In the genomic region with DNA sequence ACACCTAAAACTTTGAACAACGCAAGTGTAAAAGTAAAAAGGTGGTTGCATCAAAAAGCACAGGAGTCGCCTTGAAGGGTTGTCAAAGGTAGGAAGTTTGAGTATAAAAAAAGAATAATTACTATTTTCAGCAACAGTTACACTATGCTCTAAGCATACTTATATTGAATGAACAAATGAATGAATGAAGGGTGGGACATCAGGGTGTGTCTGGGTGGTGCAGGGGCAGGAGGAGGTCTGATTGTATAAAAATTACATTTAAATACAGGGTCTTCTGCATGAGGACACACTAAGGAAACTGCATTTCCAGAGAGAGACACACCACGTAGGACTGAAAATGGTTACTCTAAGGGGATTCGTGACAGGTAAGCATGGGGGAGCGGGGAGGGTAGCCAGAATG, we compare ENCODE assay signal across 1 cellular context.
TF ChIP-seq lines count a peak whose summit lies in the region.

A gene (plus strand): TSS at position 301 of the 400 bp plus-strand sequence. CDS start 2,765 bp downstream, outside the sequence.

TF ChIP-seq in GM23338, 12 proteins besides CTCF, POLR2A, EP300 and RAD21:
- TF ChIP-seq STAT1 (IDR thresholded peaks at IDR 0.05; ENCODE audit: unreplicated experiment) (no peak), CREB1 (CRISPR knock-in tag; IDR thresholded peaks at IDR 0.05; ENCODE audit: low read depth) (no peak), EZH2phosphoT487 (IDR thresholded peaks at IDR 0.05; ENCODE audit: unreplicated experiment) (no peak), ZNF331 (CRISPR knock-in tag; IDR thresholded peaks at IDR 0.05; ENCODE audit: low read depth) (no peak), NANOG (IDR thresholded peaks at IDR 0.05; ENCODE audit: borderline replicate concordance) (no peak), EZH2 (IDR thresholded peaks at IDR 0.05; ENCODE audit: low read depth, unreplicated experiment) (no peak), POLR2AphosphoS5 (IDR thresholded peaks at IDR 0.05; ENCODE audit: low read depth) (no peak), JUNB (IDR thresholded peaks at IDR 0.05; ENCODE audit: unreplicated experiment) (no peak), ZNF114 (CRISPR knock-in tag; IDR thresholded peaks at IDR 0.05) (no peak)
- TF ChIP-seq, protein P1, sequence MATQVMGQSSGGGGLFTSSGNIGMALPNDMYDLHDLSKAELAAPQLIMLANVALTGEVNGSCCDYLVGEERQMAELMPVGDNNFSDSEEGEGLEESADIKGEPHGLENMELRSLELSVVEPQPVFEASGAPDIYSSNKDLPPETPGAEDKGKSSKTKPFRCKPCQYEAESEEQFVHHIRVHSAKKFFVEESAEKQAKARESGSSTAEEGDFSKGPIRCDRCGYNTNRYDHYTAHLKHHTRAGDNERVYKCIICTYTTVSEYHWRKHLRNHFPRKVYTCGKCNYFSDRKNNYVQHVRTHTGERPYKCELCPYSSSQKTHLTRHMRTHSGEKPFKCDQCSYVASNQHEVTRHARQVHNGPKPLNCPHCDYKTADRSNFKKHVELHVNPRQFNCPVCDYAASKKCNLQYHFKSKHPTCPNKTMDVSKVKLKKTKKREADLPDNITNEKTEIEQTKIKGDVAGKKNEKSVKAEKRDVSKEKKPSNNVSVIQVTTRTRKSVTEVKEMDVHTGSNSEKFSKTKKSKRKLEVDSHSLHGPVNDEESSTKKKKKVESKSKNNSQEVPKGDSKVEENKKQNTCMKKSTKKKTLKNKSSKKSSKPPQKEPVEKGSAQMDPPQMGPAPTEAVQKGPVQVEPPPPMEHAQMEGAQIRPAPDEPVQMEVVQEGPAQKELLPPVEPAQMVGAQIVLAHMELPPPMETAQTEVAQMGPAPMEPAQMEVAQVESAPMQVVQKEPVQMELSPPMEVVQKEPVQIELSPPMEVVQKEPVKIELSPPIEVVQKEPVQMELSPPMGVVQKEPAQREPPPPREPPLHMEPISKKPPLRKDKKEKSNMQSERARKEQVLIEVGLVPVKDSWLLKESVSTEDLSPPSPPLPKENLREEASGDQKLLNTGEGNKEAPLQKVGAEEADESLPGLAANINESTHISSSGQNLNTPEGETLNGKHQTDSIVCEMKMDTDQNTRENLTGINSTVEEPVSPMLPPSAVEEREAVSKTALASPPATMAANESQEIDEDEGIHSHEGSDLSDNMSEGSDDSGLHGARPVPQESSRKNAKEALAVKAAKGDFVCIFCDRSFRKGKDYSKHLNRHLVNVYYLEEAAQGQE (IDR thresholded peaks at IDR 0.05; ENCODE audit: unreplicated experiment), result no peak
- TF ChIP-seq, protein P2, sequence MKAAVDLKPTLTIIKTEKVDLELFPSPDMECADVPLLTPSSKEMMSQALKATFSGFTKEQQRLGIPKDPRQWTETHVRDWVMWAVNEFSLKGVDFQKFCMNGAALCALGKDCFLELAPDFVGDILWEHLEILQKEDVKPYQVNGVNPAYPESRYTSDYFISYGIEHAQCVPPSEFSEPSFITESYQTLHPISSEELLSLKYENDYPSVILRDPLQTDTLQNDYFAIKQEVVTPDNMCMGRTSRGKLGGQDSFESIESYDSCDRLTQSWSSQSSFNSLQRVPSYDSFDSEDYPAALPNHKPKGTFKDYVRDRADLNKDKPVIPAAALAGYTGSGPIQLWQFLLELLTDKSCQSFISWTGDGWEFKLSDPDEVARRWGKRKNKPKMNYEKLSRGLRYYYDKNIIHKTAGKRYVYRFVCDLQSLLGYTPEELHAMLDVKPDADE (IDR thresholded peaks at IDR 0.05), result no peak
- TF ChIP-seq, protein P3, sequence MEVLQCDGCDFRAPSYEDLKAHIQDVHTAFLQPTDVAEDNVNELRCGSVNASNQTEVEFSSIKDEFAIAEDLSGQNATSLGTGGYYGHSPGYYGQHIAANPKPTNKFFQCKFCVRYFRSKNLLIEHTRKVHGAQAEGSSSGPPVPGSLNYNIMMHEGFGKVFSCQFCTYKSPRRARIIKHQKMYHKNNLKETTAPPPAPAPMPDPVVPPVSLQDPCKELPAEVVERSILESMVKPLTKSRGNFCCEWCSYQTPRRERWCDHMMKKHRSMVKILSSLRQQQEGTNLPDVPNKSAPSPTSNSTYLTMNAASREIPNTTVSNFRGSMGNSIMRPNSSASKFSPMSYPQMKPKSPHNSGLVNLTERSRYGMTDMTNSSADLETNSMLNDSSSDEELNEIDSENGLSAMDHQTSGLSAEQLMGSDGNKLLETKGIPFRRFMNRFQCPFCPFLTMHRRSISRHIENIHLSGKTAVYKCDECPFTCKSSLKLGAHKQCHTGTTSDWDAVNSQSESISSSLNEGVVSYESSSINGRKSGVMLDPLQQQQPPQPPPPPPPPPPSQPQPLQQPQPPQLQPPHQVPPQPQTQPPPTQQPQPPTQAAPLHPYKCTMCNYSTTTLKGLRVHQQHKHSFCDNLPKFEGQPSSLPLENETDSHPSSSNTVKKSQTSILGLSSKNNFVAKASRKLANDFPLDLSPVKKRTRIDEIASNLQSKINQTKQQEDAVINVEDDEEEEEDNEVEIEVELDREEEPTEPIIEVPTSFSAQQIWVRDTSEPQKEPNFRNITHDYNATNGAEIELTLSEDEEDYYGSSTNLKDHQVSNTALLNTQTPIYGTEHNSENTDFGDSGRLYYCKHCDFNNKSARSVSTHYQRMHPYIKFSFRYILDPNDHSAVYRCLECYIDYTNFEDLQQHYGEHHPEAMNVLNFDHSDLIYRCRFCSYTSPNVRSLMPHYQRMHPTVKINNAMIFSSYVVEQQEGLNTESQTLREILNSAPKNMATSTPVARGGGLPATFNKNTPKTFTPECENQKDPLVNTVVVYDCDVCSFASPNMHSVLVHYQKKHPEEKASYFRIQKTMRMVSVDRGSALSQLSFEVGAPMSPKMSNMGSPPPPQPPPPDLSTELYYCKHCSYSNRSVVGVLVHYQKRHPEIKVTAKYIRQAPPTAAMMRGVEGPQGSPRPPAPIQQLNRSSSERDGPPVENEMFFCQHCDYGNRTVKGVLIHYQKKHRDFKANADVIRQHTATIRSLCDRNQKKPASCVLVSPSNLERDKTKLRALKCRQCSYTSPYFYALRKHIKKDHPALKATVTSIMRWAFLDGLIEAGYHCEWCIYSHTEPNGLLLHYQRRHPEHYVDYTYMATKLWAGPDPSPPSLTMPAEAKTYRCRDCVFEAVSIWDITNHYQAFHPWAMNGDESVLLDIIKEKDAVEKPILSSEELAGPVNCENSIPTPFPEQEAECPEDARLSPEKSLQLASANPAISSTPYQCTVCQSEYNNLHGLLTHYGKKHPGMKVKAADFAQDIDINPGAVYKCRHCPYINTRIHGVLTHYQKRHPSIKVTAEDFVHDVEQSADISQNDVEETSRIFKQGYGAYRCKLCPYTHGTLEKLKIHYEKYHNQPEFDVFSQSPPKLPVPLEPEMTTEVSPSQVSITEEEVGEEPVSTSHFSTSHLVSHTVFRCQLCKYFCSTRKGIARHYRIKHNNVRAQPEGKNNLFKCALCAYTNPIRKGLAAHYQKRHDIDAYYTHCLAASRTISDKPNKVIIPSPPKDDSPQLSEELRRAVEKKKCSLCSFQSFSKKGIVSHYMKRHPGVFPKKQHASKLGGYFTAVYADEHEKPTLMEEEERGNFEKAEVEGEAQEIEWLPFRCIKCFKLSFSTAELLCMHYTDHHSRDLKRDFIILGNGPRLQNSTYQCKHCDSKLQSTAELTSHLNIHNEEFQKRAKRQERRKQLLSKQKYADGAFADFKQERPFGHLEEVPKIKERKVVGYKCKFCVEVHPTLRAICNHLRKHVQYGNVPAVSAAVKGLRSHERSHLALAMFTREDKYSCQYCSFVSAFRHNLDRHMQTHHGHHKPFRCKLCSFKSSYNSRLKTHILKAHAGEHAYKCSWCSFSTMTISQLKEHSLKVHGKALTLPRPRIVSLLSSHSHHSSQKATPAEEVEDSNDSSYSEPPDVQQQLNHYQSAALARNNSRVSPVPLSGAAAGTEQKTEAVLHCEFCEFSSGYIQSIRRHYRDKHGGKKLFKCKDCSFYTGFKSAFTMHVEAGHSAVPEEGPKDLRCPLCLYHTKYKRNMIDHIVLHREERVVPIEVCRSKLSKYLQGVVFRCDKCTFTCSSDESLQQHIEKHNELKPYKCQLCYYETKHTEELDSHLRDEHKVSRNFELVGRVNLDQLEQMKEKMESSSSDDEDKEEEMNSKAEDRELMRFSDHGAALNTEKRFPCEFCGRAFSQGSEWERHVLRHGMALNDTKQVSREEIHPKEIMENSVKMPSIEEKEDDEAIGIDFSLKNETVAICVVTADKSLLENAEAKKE (CRISPR knock-in tag; IDR thresholded peaks at IDR 0.05), result no peak
